7 cellular contexts compared by ENCODE assay signal in the genomic region with DNA sequence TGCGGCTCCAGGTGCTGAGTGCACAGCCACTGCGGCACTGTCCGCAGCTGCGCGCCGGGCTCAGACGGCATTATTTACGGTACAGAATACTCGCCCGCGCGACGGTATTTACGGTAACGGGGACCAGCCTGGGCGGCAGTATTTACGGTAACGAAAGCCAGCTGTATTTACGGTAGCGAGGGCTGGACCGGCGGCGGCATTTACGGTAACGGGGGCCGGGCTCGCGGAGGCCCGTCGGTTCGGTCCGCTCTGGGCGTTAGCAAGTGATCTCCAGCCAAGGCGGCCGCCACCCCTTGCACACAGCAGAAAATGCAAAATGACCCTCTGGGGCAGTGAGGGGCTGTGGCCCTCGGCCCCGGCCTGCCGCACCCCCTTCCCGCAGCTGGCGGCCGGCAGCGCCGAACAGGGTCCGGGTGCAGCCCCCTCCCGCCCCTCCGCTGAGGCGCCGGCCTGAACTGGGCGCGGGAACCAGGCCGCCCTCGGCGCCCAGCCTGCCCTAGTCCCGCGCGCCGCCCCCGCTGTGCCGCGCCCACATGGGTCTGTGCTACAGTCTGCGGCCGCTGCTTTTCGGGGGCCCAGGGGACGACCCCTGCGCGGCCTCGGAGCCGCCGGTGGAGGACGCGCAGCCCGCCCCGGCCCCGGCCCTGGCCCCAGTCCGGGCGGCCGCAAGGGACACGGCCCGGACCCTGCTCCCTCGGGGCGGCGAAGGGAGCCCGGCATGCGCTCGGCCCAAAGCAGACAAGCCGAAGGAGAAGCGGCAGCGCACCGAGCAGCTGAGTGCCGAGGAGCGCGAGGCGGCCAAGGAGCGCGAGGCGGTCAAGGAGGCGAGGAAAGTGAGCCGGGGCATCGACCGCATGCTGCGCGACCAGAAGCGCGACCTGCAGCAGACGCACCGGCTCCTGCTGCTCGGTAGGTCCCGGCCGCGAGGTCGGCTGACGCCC.
DNase-seq lines count a peak whose midpoint lies in the region; ATAC-seq and TF ChIP-seq lines count a peak whose summit lies in the region.

A gene (plus strand): TSS at position 234 of the 941 bp plus-strand sequence. CDS start 300 bp downstream, at position 534.

- H3K9me3 Mint-ChIP-seq in stimulated activated naive B cell treated with anti-CD40 and anti-IgM and Interleukin-4, amounts not matched to agents 10 μg/mL and 1 μg/mL and 100 μg/mL, for 72 hours: peaks cover 2 to 9% of the 10 kb centered on the region in 2 donors

- DNase-seq in NCI-H748 treated with DMSO at 0.1 percent for 48 hours (lab: John Stamatoyannopoulos, UW) (peak; percentile 75), fibroblast of mammary gland (ENCODE audit: low read depth) (peak; percentile 84)
- peak; percentile 74 to 78 for DNase-seq in activated T-cell treated with anti-CD3 and anti-CD28 coated beads, Interleukin-2, amount 50 U/mL, for 48 hours
- DNase-seq in stimulated activated naive B cell treated with anti-CD40 and anti-IgM and Interleukin-4, amounts not matched to agents 10 μg/mL and 1 μg/mL and 100 μg/mL, for 72 hours: peak; percentile 59

- H3K27me3 ChIP-seq in muscle layer of duodenum (ENCODE audit: low read depth, low read length): peaks cover 3% of the 10 kb centered on the region

- peak; percentile 70 for ATAC-seq in GM18505 (IDR thresholded peaks at IDR 0.05; ENCODE audit: unreplicated experiment)
- ATAC-seq in HG03159 (IDR thresholded peaks at IDR 0.05; ENCODE audit: unreplicated experiment): peak; percentile 72
- ATAC-seq in stimulated activated naive B cell treated with anti-CD40 and anti-IgM and Interleukin-4, amounts not matched to agents 10 μg/mL and 1 μg/mL and 100 μg/mL, for 72 hours (replicated peaks): peak; percentile 85 to 92

- H3K27me3 Mint-ChIP-seq in stimulated activated naive B cell treated with anti-CD40 and anti-IgM and Interleukin-4, amounts not matched to agents 10 μg/mL and 1 μg/mL and 100 μg/mL, for 72 hours: peaks cover 23 to 47% of the 10 kb centered on the region in 2 donors

- H3K27ac Mint-ChIP-seq in stimulated activated naive B cell treated with anti-CD40 and anti-IgM and Interleukin-4, amounts not matched to agents 10 μg/mL and 1 μg/mL and 100 μg/mL, for 72 hours: peak within 1 kb of the TSS; percentile 34

- peak within 1 kb of the TSS; percentile 72 to 73 for H3K4me3 Mint-ChIP-seq in stimulated activated naive B cell treated with anti-CD40 and anti-IgM and Interleukin-4, amounts not matched to agents 10 μg/mL and 1 μg/mL and 100 μg/mL, for 72 hours

- no peaks in the 10 kb centered on the region for H3K36me3 ChIP-seq in muscle layer of duodenum (ENCODE audit: control insufficient read depth in 1 of 2, insufficient read depth in 2 of 2, low read length in 2 of 2)

- H3K36me3 Mint-ChIP-seq in stimulated activated naive B cell treated with anti-CD40 and anti-IgM and Interleukin-4, amounts not matched to agents 10 μg/mL and 1 μg/mL and 100 μg/mL, for 72 hours: no peaks in the 10 kb centered on the region

- H3K27ac ChIP-seq in muscle layer of duodenum (ENCODE audit: low read length): no peak within 1 kb of the TSS

- H3K4me1 ChIP-seq in muscle layer of duodenum (ENCODE audit: control insufficient read depth in 1 of 2, insufficient read depth in 2 of 2, low read length in 2 of 2): peaks cover 0 to 8% of the 10 kb centered on the region in 2 donors

- no peak for TF ChIP-seq POLR2A in GM18505 (IDR thresholded peaks at IDR 0.05; ENCODE audit: borderline replicate concordance, extremely low read depth, insufficient read depth, insufficient read length)

- peak within 1 kb of the TSS; percentile 36 for H3K4me3 ChIP-seq in fibroblast of mammary gland (ENCODE audit: control insufficient read depth, low read depth, low read length)
- peak within 1 kb of the TSS; percentile 43 to 75 for H3K4me3 ChIP-seq in muscle layer of duodenum (ENCODE audit: low read depth in 1 of 2, low read length in 2 of 2)

- peaks cover 7 to 13% of the 10 kb centered on the region in 2 donors for H3K4me1 Mint-ChIP-seq in stimulated activated naive B cell treated with anti-CD40 and anti-IgM and Interleukin-4, amounts not matched to agents 10 μg/mL and 1 μg/mL and 100 μg/mL, for 72 hours

- no peak for TF ChIP-seq CTCF in fibroblast of mammary gland (conservative IDR thresholded peaks at IDR 0.05; ENCODE audit: control insufficient read depth, insufficient read depth, low read depth, low read length)

- no peaks in the 10 kb centered on the region for H3K9me3 ChIP-seq in muscle layer of duodenum (ENCODE audit: control insufficient read depth in 1 of 2, low read length in 2 of 2)
